In genomic region chr1:40727662-40728061, GRCh38 we compare ENCODE assay signal across 1 cellular context. TPM values are rescaled to one million over a fixed set of nuclear protein-coding genes. Genes with fewer than 3 reads are reported as not detected.
"Had no signal": no experiment of that assay in that cellular context is flagged by ENCODE, and none has a peak within 500 bp of the region (broad histone marks: within the 10 kb centered on the region; RNA-seq: fewer than 3 reads in every experiment).

No MANE protein-coding gene starts in this region.

RNA-seq across cellular contexts. Expression of gene KCNQ4, which starts 55.9 kb away (rescaled TPM):
- total RNA-seq: lung microvascular endothelial cell had no signal
